ENCODE assay signal across 9 cellular contexts in genomic region chrX:102746134-102746584, GRCh38. TPM values are rescaled to one million over a fixed set of nuclear protein-coding genes. Genes with fewer than 3 reads are reported as not detected.
A peak's percentile ranks its signal among the peaks of the same experiment; 100 is the strongest.
DNase-seq lines count a peak whose midpoint lies in the region; ATAC-seq and TF ChIP-seq lines count a peak whose summit lies in the region.
"Had no signal": no experiment of that assay in that cellular context is flagged by ENCODE, and none has a peak within 500 bp of the region (broad histone marks: within the 10 kb centered on the region; RNA-seq: fewer than 3 reads in every experiment).

No MANE protein-coding gene starts in this region.

- peak overlapping the region; percentile 89 to 96 (median 95) for H3K4me3 Mint-ChIP-seq in brain
- peak overlapping the region; percentile 76 for H3K4me3 Mint-ChIP-seq in stimulated activated memory B cell treated with anti-CD40 and anti-IgM and Interleukin-4, amounts not matched to agents 10 μg/mL and 1 μg/mL and 100 μg/mL, for 72 hours

- H3K27ac ChIP-seq in ACC112 (ENCODE audit: low read depth, low read length): no peak overlapping the region
- H3K27ac ChIP-seq: VCaP had no signal

- DNase-seq in iris pigment epithelial cell (ENCODE audit: low read depth) (peak; percentile 31), cerebellar nuclear complex (lab: John Stamatoyannopoulos, UW) (no peak), inferior parietal cortex (ENCODE audit: extremely low spot score) (no peak)

- peaks cover 16% of the 10 kb centered on the region for H3K4me1 Mint-ChIP-seq in brain
- H3K4me1 Mint-ChIP-seq in stimulated activated memory B cell treated with anti-CD40 and anti-IgM and Interleukin-4, amounts not matched to agents 10 μg/mL and 1 μg/mL and 100 μg/mL, for 72 hours: no peaks in the 10 kb centered on the region

- peak overlapping the region; percentile 93 for H2AFZ ChIP-seq in ACC112 (ENCODE audit: low read length, unreplicated experiment)

- H3K27me3 Mint-ChIP-seq in brain: no peaks in the 10 kb centered on the region
- H3K27me3 Mint-ChIP-seq in stimulated activated memory B cell treated with anti-CD40 and anti-IgM and Interleukin-4, amounts not matched to agents 10 μg/mL and 1 μg/mL and 100 μg/mL, for 72 hours: no peaks in the 10 kb centered on the region

- TF ChIP-seq POLR2A in GM18505 (IDR thresholded peaks at IDR 0.05; ENCODE audit: borderline replicate concordance, extremely low read depth, insufficient read depth, insufficient read length): no peak

- no peaks in the 10 kb centered on the region for H3K4me1 ChIP-seq in ACC112 (ENCODE audit: control insufficient read depth, insufficient read depth, low read length, unreplicated experiment)

- H3K36me3 Mint-ChIP-seq in brain: no peaks in the 10 kb centered on the region
- no peaks in the 10 kb centered on the region for H3K36me3 Mint-ChIP-seq in stimulated activated memory B cell treated with anti-CD40 and anti-IgM and Interleukin-4, amounts not matched to agents 10 μg/mL and 1 μg/mL and 100 μg/mL, for 72 hours

- H3K9me3 Mint-ChIP-seq in brain: peaks cover 0 to 6% (median 0%) of the 10 kb centered on the region in 5 experiments
- no peaks in the 10 kb centered on the region for H3K9me3 Mint-ChIP-seq in stimulated activated memory B cell treated with anti-CD40 and anti-IgM and Interleukin-4, amounts not matched to agents 10 μg/mL and 1 μg/mL and 100 μg/mL, for 72 hours

- ATAC-seq in HG03432 (IDR thresholded peaks at IDR 0.05; ENCODE audit: unreplicated experiment) (peak; percentile 65), GM18505 (IDR thresholded peaks at IDR 0.05; ENCODE audit: unreplicated experiment) (no peak)
- ATAC-seq in stimulated activated memory B cell treated with anti-CD40 and anti-IgM and Interleukin-4, amounts not matched to agents 10 μg/mL and 1 μg/mL and 100 μg/mL, for 72 hours: peak; percentile 43

- no peak for TF ChIP-seq CTCF in brain (conservative IDR thresholded peaks at IDR 0.05)

- H3K79me2 ChIP-seq in ACC112 (ENCODE audit: control insufficient read depth, insufficient read depth, low read length, unreplicated experiment): peaks cover 2% of the 10 kb centered on the region

- H3K4me3 ChIP-seq in ACC112 (ENCODE audit: low read depth, low read length): peak overlapping the region; percentile 78

- H3K27me3 ChIP-seq in ACC112 (ENCODE audit: insufficient read depth, low read length): no peaks in the 10 kb centered on the region

- peak overlapping the region; percentile 80 to 96 (median 93) for H3K27ac Mint-ChIP-seq in brain
- peak overlapping the region; percentile 46 for H3K27ac Mint-ChIP-seq in stimulated activated memory B cell treated with anti-CD40 and anti-IgM and Interleukin-4, amounts not matched to agents 10 μg/mL and 1 μg/mL and 100 μg/mL, for 72 hours

- no peaks in the 10 kb centered on the region for H3K36me3 ChIP-seq in ACC112 (ENCODE audit: insufficient read depth, low read length)

RNA-seq across cellular contexts. Expression of gene GPRASP3, which starts 25.6 kb away (rescaled TPM):
- 5.3 TPM for polyA plus RNA-seq in brain (ENCODE audit: insufficient read depth, low read depth, low replicate concordance)

RNA-seq across cellular contexts. Expression of gene GPRASP2, which starts 33.9 kb away (rescaled TPM):
- 30.9 TPM for polyA plus RNA-seq in brain (ENCODE audit: insufficient read depth, low read depth, low replicate concordance)
